In genomic region chr5:142322403-142322746, GRCh38 we compare ENCODE assay signal across 11 cellular contexts. TPM values are rescaled to one million over a fixed set of nuclear protein-coding genes. Genes with fewer than 3 reads are reported as not detected.
A peak's percentile ranks its signal among the peaks of the same experiment; 100 is the strongest.
DNase-seq lines count a peak whose midpoint lies in the region; ATAC-seq and TF ChIP-seq lines count a peak whose summit lies in the region.
"Had no signal": no experiment of that assay in that cellular context is flagged by ENCODE, and none has a peak within 500 bp of the region (broad histone marks: within the 10 kb centered on the region; RNA-seq: fewer than 3 reads in every experiment).

No MANE protein-coding gene starts in this region.

- H3K9me3 ChIP-seq in PC-3 (ENCODE audit: low read length) (no peaks in the 10 kb centered on the region), duodenal mucosa (ENCODE audit: control insufficient read depth in 1 of 2, low read length in 2 of 2) (no peaks in the 10 kb centered on the region), lung (ENCODE audit: control insufficient read depth in 2 of 2, insufficient read depth in 1 of 2, low read length in 1 of 2) (no peaks in the 10 kb centered on the region), OCI-LY7 (ENCODE audit: low read length) (no peaks in the 10 kb centered on the region)
- H3K9me3 ChIP-seq: colonic mucosa had no signal

- peaks cover 5% of the 10 kb centered on the region for H3K36me3 Mint-ChIP-seq in type B pancreatic cell

- POLR2A ChIA-PET in PC-3 (lab: Charles Lee; ENCODE audit: unreplicated experiment) = interaction anchor here (0.5 kb wide), 1 partner anchor 10 kb away, joined by 3 read pairs; no protein-coding TSS in a partner anchor
- POLR2A ChIA-PET in OCI-LY7 (lab: Charles Lee) = interaction anchor here (0.6 to 1.2 kb wide), 5 partner anchors 10 to 171 kb away, joined by 3 read pairs; no protein-coding TSS in a partner anchor

- peak overlapping the region; percentile 100 for H3K4me2 ChIP-seq in PC-3 (ENCODE audit: low read length)
- no peak overlapping the region for H3K4me2 ChIP-seq in OCI-LY7 (ENCODE audit: low read length)

- DNase-seq in PC-3 (no peak), lung (ENCODE audit: low spot score) (no peak), type B pancreatic cell (ENCODE audit: extremely low spot score, unreplicated experiment) (no peak), SHP77 treated with DMSO at 0.1 percent for 48 hours (lab: John Stamatoyannopoulos, UW) (no peak), OCI-LY7 (ENCODE audit: low spot score) (no peak)
- no peak for DNase-seq in stimulated activated CD4-positive, alpha-beta T cell treated with anti-CD3 and anti-CD28 coated beads, Interleukin-15, amount 100 ng/mL, for 24 hours
- DNase-seq: colonic mucosa; NCI-H2227 treated with DMSO at 0.1 percent for 48 hours; stimulated activated naive CD8-positive, alpha-beta T cell treated with anti-CD3 and anti-CD28 coated beads, Interleukin-15, Interleukin-2, amounts not matched to agents 100 U/mL and 50 U/mL, for 24 hours; T-helper 1 cell had no signal

- TF ChIP-seq CTCF in PC-3 (conservative IDR thresholded peaks at IDR 0.05; ENCODE audit: low read depth, low read length) (no peak), lung (IDR thresholded peaks at IDR 0.05; ENCODE audit: control extremely low read depth, extremely low read depth) (no peak), type B pancreatic cell (conservative IDR thresholded peaks at IDR 0.05) (no peak), OCI-LY7 (conservative IDR thresholded peaks at IDR 0.05; ENCODE audit: low read length) (no peak)

- H3K9me2 ChIP-seq in PC-3 (replicated peaks; ENCODE audit: low read length) (no peaks in the 10 kb centered on the region), OCI-LY7 (ENCODE audit: insufficient read depth, low read length) (no peaks in the 10 kb centered on the region)

- H3K79me2 ChIP-seq in PC-3 (ENCODE audit: low read length) (peaks cover 88% of the 10 kb centered on the region), OCI-LY7 (ENCODE audit: insufficient read depth, low read depth, low read length) (no peaks in the 10 kb centered on the region)

- H2AFZ ChIP-seq in PC-3 (ENCODE audit: low read length) (no peak overlapping the region), OCI-LY7 (ENCODE audit: low read length) (no peak overlapping the region)

- no peaks in the 10 kb centered on the region for H3K9me3 Mint-ChIP-seq in type B pancreatic cell

- intact Hi-C loops in PC-3 (cut with micrococcal nuclease) (loop anchor here (5.0 kb wide), 1 partner anchor 170 kb away; no protein-coding TSS in a partner anchor), OCI-LY7 (cut with micrococcal nuclease; ENCODE audit: unreplicated experiment) (no loop called here)

- H3K27ac Mint-ChIP-seq in type B pancreatic cell = peak overlapping the region; percentile 94

- H4K20me1 ChIP-seq in PC-3 (ENCODE audit: low read length) (peaks cover 58% of the 10 kb centered on the region), OCI-LY7 (ENCODE audit: insufficient read depth, low read length) (no peaks in the 10 kb centered on the region)

- H3K27me3 ChIP-seq in PC-3 (ENCODE audit: low read length) = no peaks in the 10 kb centered on the region
- peaks cover 5 to 7% of the 10 kb centered on the region in 2 donors for H3K27me3 ChIP-seq in duodenal mucosa (ENCODE audit: control insufficient read depth in 1 of 2, insufficient read depth in 2 of 2, low read length in 2 of 2)
- no peaks in the 10 kb centered on the region for H3K27me3 ChIP-seq in lung (ENCODE audit: control insufficient read depth, insufficient read depth)
- H3K27me3 ChIP-seq: colonic mucosa had no signal

- WGBS in lung, 2 donors = 82 to 87% methylated on average over 5 of the region's 5 CpGs

- peak overlapping the region; percentile 95 for H3K4me3 Mint-ChIP-seq in type B pancreatic cell

- peaks cover 58% of the 10 kb centered on the region for H3K4me1 Mint-ChIP-seq in type B pancreatic cell (ENCODE audit: unreplicated experiment)

- CTCF ChIA-PET in PC-3 (lab: Charles Lee) (interaction anchor here (0.6 kb wide), 1 partner anchor 221 kb away, joined by 5 read pairs; no protein-coding TSS in a partner anchor), OCI-LY7 (lab: Charles Lee; ENCODE audit: unreplicated experiment) (no interaction called here)

- no peaks in the 10 kb centered on the region for H3F3A ChIP-seq in PC-3 (ENCODE audit: low read length, unreplicated experiment)

- H3K27ac ChIP-seq in PC-3 (ENCODE audit: low read length) (no peak overlapping the region), duodenal mucosa (ENCODE audit: low read depth, low read length) (no peak overlapping the region), lung (ENCODE audit: low read depth in 1 of 2, low read length in 1 of 2) (peak overlapping the region in 1 of 2 donors; percentile 73), OCI-LY7 (ENCODE audit: low read depth, low read length, poor library complexity, severe bottlenecking) (no peak overlapping the region)

- H3K4me1 ChIP-seq in PC-3 (ENCODE audit: insufficient read depth, low read length) = peaks cover 39% of the 10 kb centered on the region
- peaks cover 48 to 63% of the 10 kb centered on the region in 2 donors for H3K4me1 ChIP-seq in duodenal mucosa (ENCODE audit: control insufficient read depth in 1 of 2, insufficient read depth in 2 of 2, low read length in 2 of 2)
- peaks cover 5 to 7% of the 10 kb centered on the region in 2 donors for H3K4me1 ChIP-seq in lung (ENCODE audit: control insufficient read depth in 2 of 2, insufficient read depth in 2 of 2, low read length in 2 of 2)
- no peaks in the 10 kb centered on the region for H3K4me1 ChIP-seq in OCI-LY7 (ENCODE audit: insufficient read depth, low read length, poor library complexity, severe bottlenecking)

- H3K27me3 Mint-ChIP-seq in type B pancreatic cell = peaks cover 20% of the 10 kb centered on the region

- no TSS peak for BruUV-seq in PC-3 (replicated peaks; lab: Mats Ljungman, UMichigan)
- BruUV-seq in OCI-LY7 (replicated peaks; lab: Mats Ljungman, UMichigan) = no TSS peak

- ATAC-seq in PC-3 (no peak), lung (ENCODE audit: insufficient read depth, low FRiP score) (no peak)
- ATAC-seq: stimulated activated naive CD8-positive, alpha-beta T cell treated with anti-CD3 and anti-CD28 coated beads, Interleukin-15, Interleukin-2, amounts not matched to agents 100 U/mL and 50 U/mL, for 24 hours had no signal

- H3K9ac ChIP-seq in PC-3 (ENCODE audit: low read length) (peak overlapping the region; percentile 99), duodenal mucosa (ENCODE audit: low read depth in 1 of 2, low read length in 2 of 2) (peak overlapping the region; percentile 83 to 94)

- peaks cover 10% of the 10 kb centered on the region; the same call in 1 of the 2 replicates for H3K36me3 ChIP-seq in PC-3 (ENCODE audit: low read depth, low read length)
- H3K36me3 ChIP-seq in duodenal mucosa (ENCODE audit: control insufficient read depth in 1 of 2, insufficient read depth in 2 of 2, low read length in 2 of 2) = peaks cover 0 to 2% of the 10 kb centered on the region in 2 donors
- H3K36me3 ChIP-seq in lung (ENCODE audit: control insufficient read depth in 2 of 2, insufficient read depth in 2 of 2, low read length in 2 of 2) = peaks cover 0 to 2% of the 10 kb centered on the region in 2 donors
- no peaks in the 10 kb centered on the region for H3K36me3 ChIP-seq in OCI-LY7 (ENCODE audit: insufficient read depth, low read length)
- H3K36me3 ChIP-seq: colonic mucosa had no signal

- H3K4me3 ChIP-seq in PC-3 (ENCODE audit: low read length) = peak overlapping the region; percentile 89
- H3K4me3 ChIP-seq in duodenal mucosa (ENCODE audit: low read depth in 1 of 2, low read length in 2 of 2) = peak overlapping the region; percentile 87 to 91
- H3K4me3 ChIP-seq in lung = peak overlapping the region; percentile 72
- H3K4me3 ChIP-seq in OCI-LY7 (ENCODE audit: low read depth, low read length, poor library complexity, severe bottlenecking) = no peak overlapping the region

RNA-seq across cellular contexts. Expression of gene SPRY4, which starts 2.4 kb away (rescaled TPM):
- 32.1 and 38.4 TPM in 2 replicates for total RNA-seq in PC-3 (2014; rRNA removed)
- 10 to 100 TPM; 23.6 to 33.9 TPM for total RNA-seq in lung
- polyA plus RNA-seq in lung = 10 to 100 TPM; 16.7 to 22.7 TPM
- total RNA-seq in type B pancreatic cell (ENCODE audit: low replicate concordance) = 16.1 and 20.7 TPM in 2 replicates
- not detected in 2 replicates for total RNA-seq in OCI-LY7 (2014; rRNA removed; shearing (Covaris generic))
- not detected in 2 replicates for total RNA-seq in OCI-LY7 (2022)

Comparison
In these comparisons a context has a peak if more than half of its experiments do, and no peak if none do; other contexts are left out.
1. RNA of gene SPRY4, which starts 2.4 kb away (total RNA-seq): 32.1 to 38.4 TPM in PC-3, 23.6 to 33.9 TPM in lung and 16.1 to 20.7 TPM in type B pancreatic cell; not detected in OCI-LY7; every median in the first group is over 10 times any median in the second.